24 cellular contexts compared by ENCODE assay signal in the genomic region with DNA sequence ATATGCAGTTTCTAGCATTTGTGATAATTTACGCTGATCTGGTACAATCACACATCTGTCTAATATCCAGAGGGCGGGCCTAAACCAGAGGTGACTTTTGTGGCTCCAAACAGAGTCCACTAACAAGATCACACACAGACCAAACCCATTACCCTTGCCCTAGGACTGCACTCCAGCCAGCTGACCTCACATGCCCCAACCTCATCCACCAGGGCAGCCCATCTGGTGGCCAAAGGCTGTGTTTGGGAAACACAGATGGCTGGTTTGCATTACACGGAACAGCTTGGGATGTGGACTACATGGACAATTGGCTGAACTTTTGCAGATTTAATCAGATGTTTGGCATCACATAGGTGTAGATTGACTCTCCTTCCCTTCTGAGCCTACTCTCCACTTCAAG.
"Had no signal": no experiment of that assay in that cellular context is flagged by ENCODE, and none has a peak within 500 bp of the region (broad histone marks: within the 10 kb centered on the region; RNA-seq: fewer than 3 reads in every experiment).

No MANE protein-coding gene starts in this region.

- H3K27ac ChIP-seq: brain microvascular endothelial cell, cardiac muscle cell had no signal

- DNase-seq: activated CD4-positive, alpha-beta T cell treated with anti-CD3 and anti-CD28 coated beads, Interleukin-2, amount 50 U/mL, for 1 hour; activated CD4-positive, CD25-positive, alpha-beta regulatory T cell; activated CD8-positive, alpha-beta memory T cell treated with anti-CD3 and anti-CD28 coated beads, Interleukin-2, amount 50 U/mL, for 4 hours; activated CD8-positive, alpha-beta T cell treated with anti-CD3 and anti-CD28 coated beads for 36 hours; activated gamma-delta T cell treated with Interleukin-2 at 50 U/mL for 16 hours; activated naive CD4-positive, alpha-beta T cell treated with anti-CD3 and anti-CD28 coated beads, Interleukin-2, amount 10 ng/mL, durations not matched to agents 7 days and 5 days; activated naive CD8-positive, alpha-beta T cell treated with anti-CD3 and anti-CD28 coated beads for 36 hours; activated T-cell treated with anti-CD3 and anti-CD28 coated beads, Interleukin-2, amount 50 U/mL, for 72 hours; brain microvascular endothelial cell; KG1; NCI-H1048; NCI-H146; NCI-H187 treated with DMSO at 0.1 percent for 48 hours; NCI-H2081 treated with DMSO at 0.1 percent for 48 hours; NCI-H2227 treated with DMSO at 0.1 percent for 48 hours; NCI-H446 treated with DMSO at 0.1 percent for 48 hours; NCI-H524 treated with DMSO at 0.1 percent for 48 hours; NCI-H748 treated with DMSO at 0.1 percent for 48 hours; NK-92 treated with Interleukin-12 subunit alpha and Interleukin-12 subunit beta, amount 100 ng/mL, for 24 hours; OCI-M1; RPMI8226; T-helper 17 cell; T-helper 9 cell had no signal

- H3K27me3 ChIP-seq: brain microvascular endothelial cell, cardiac muscle cell had no signal

- H3K36me3 ChIP-seq: brain microvascular endothelial cell, cardiac muscle cell had no signal

- H3K4me3 ChIP-seq: cardiac muscle cell had no signal
